1 cellular context compared by ENCODE assay signal in the genomic region with DNA sequence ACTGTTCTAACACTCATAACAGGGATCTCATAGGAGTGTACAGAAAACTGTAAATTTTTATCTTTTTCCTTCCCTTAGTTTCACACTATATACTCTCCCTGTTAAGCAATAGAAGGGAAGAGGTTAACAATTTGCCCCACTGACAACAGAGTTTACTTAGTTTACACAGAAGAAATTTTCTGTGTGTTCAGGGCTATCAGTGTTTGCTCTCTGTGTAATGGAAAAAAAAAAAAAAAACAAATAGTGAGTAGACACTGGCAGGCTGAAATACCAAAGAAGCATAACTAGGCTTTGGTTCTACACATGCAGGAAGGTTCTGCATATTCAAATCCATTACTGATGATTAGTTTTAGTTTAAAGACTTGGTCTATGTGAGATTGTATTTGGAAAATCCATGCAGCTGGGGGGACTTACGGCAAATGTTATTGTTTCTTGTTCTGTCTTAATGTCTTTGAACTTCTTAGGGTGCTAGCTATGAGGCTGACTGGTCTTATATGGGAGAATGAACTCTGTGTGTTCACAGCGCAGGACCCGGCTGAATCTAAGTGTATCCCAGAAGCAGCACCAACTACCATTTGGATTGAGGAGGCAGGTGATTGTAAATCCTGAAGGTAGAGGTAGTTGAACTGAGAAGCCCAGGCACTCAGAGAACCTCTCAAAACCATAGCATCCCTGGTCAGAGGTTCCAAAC.
A peak's percentile ranks its signal among the peaks of the same experiment; 100 is the strongest.
TF ChIP-seq lines count a peak whose summit lies in the region.

No MANE protein-coding gene starts in this region.

TF ChIP-seq in HepG2, 621 proteins besides CTCF, POLR2A, EP300 and RAD21 (continued from another document and continues in another):
- TF ChIP-seq ZFP1 (CRISPR knock-in tag; IDR thresholded peaks at IDR 0.05) (no peak), KDM5A (IDR thresholded peaks at IDR 0.05; ENCODE audit: borderline replicate concordance, low read length) (no peak), ATF1 (CRISPR knock-in tag; IDR thresholded peaks at IDR 0.05) (peak; percentile 67; the same call in 1 of the 2 replicates), ZNF879 (CRISPR knock-in tag; IDR thresholded peaks at IDR 0.05) (no peak), ZNF367 (CRISPR knock-in tag; IDR thresholded peaks at IDR 0.05; ENCODE audit: borderline replicate concordance) (no peak), ZNF143 (CRISPR knock-in tag; IDR thresholded peaks at IDR 0.05) (no peak), DNMT3B (CRISPR knock-in tag; conservative IDR thresholded peaks at IDR 0.05) (no peak), MATR3 (CRISPR knock-in tag; IDR thresholded peaks at IDR 0.05) (no peak), ZNF557 (CRISPR knock-in tag; IDR thresholded peaks at IDR 0.05) (no peak), BHLHE40 (IDR thresholded peaks at IDR 0.05; ENCODE audit: low read length) (no peak), MEIS2 (CRISPR knock-in tag; IDR thresholded peaks at IDR 0.05) (no peak), MED1 (CRISPR knock-in tag; IDR thresholded peaks at IDR 0.05) (peak; percentile 88), TBL1XR1 (IDR thresholded peaks at IDR 0.05; ENCODE audit: borderline replicate concordance, low read length, partially characterized antibody) (peak; percentile 90), ISL2 (CRISPR knock-in tag; IDR thresholded peaks at IDR 0.05) (peak; percentile 97), MTA1 (CRISPR knock-in tag; IDR thresholded peaks at IDR 0.05; ENCODE audit: borderline replicate concordance) (no peak), ZNF891 (CRISPR knock-in tag; IDR thresholded peaks at IDR 0.05) (no peak), PRMT3 (CRISPR knock-in tag; IDR thresholded peaks at IDR 0.05; ENCODE audit: borderline replicate concordance, low read depth) (no peak), NCOA2 (CRISPR knock-in tag; IDR thresholded peaks at IDR 0.05) (peak; percentile 92), SOX5 (CRISPR knock-in tag; IDR thresholded peaks at IDR 0.05; ENCODE audit: borderline replicate concordance) (peak; percentile 80; the same call in 1 of the 2 replicates), FOXC1 (CRISPR knock-in tag; IDR thresholded peaks at IDR 0.05; ENCODE audit: borderline replicate concordance) (no peak), MED13 (CRISPR knock-in tag; IDR thresholded peaks at IDR 0.05) (peak; percentile 80; the same call in 1 of the 2 replicates), KAT7 (CRISPR knock-in tag; IDR thresholded peaks at IDR 0.05; ENCODE audit: borderline replicate concordance) (no peak), RNF2 (conservative IDR thresholded peaks at IDR 0.05; ENCODE audit: low read depth) (no peak), CC2D1A (CRISPR knock-in tag; IDR thresholded peaks at IDR 0.05) (no peak), MTA3 (CRISPR knock-in tag; IDR thresholded peaks at IDR 0.05) (no peak), ZNF274 (CRISPR knock-in tag; IDR thresholded peaks at IDR 0.05) (no peak), ZNF737 (CRISPR knock-in tag; IDR thresholded peaks at IDR 0.05; ENCODE audit: borderline replicate concordance) (no peak), FOXK1 (CRISPR knock-in tag; IDR thresholded peaks at IDR 0.05; ENCODE audit: borderline replicate concordance, low read depth) (peak; percentile 80; the same call in 1 of the 2 replicates), SIX1 (CRISPR knock-in tag; IDR thresholded peaks at IDR 0.05; ENCODE audit: borderline replicate concordance) (peak; percentile 65; the same call in 1 of the 2 replicates), ZNF136 (CRISPR knock-in tag; IDR thresholded peaks at IDR 0.05; ENCODE audit: low read depth) (no peak), HES4 (CRISPR knock-in tag; IDR thresholded peaks at IDR 0.05; ENCODE audit: borderline replicate concordance) (no peak), SNAPC2 (CRISPR knock-in tag; IDR thresholded peaks at IDR 0.05) (0 out of 2 replicates have a peak, but pooled peaks have one; percentile 57), ZNF292 (CRISPR knock-in tag; IDR thresholded peaks at IDR 0.05; ENCODE audit: borderline replicate concordance, low read depth) (0 out of 2 replicates have a peak, but pooled peaks have one; percentile 80), GATA4 (IDR thresholded peaks at IDR 0.05; ENCODE audit: borderline replicate concordance, low read depth) (peak; percentile 86; the same call in 1 of the 2 replicates), TSC22D2 (CRISPR knock-in tag; IDR thresholded peaks at IDR 0.05; ENCODE audit: borderline replicate concordance) (no peak), HMG20B (CRISPR knock-in tag; conservative IDR thresholded peaks at IDR 0.05) (no peak), SMAD1 (CRISPR knock-in tag; IDR thresholded peaks at IDR 0.05; ENCODE audit: borderline replicate concordance, low read depth) (no peak), SRF (IDR thresholded peaks at IDR 0.05; ENCODE audit: low read depth, low read length) (no peak), ZNF460 (CRISPR knock-in tag; IDR thresholded peaks at IDR 0.05; ENCODE audit: borderline replicate concordance) (no peak), ZNF543 (CRISPR knock-in tag; IDR thresholded peaks at IDR 0.05) (no peak), TBX2 (CRISPR knock-in tag; IDR thresholded peaks at IDR 0.05; ENCODE audit: borderline replicate concordance) (peak; percentile 67; the same call in 1 of the 2 replicates), ZNF326 (CRISPR knock-in tag; IDR thresholded peaks at IDR 0.05; ENCODE audit: borderline replicate concordance) (no peak), ZNF598 (CRISPR knock-in tag; IDR thresholded peaks at IDR 0.05; ENCODE audit: borderline replicate concordance) (no peak), ZNF251 (CRISPR knock-in tag; IDR thresholded peaks at IDR 0.05) (no peak), ZNF746 (CRISPR knock-in tag; IDR thresholded peaks at IDR 0.05) (no peak), RARG (CRISPR knock-in tag; IDR thresholded peaks at IDR 0.05; ENCODE audit: low read depth) (no peak), BCL6 (CRISPR knock-in tag; IDR thresholded peaks at IDR 0.05) (peak; percentile 73), ZFP37 (CRISPR knock-in tag; IDR thresholded peaks at IDR 0.05; ENCODE audit: borderline replicate concordance) (no peak), NFRKB (IDR thresholded peaks at IDR 0.05) (no peak), RBFOX2 (IDR thresholded peaks at IDR 0.05; ENCODE audit: low read depth, low read length) (no peak), KMT2B (CRISPR knock-in tag; IDR thresholded peaks at IDR 0.05) (no peak), TCF7 (IDR thresholded peaks at IDR 0.05; ENCODE audit: low read depth) (peak; percentile 69)
- TF ChIP-seq, protein P1, sequence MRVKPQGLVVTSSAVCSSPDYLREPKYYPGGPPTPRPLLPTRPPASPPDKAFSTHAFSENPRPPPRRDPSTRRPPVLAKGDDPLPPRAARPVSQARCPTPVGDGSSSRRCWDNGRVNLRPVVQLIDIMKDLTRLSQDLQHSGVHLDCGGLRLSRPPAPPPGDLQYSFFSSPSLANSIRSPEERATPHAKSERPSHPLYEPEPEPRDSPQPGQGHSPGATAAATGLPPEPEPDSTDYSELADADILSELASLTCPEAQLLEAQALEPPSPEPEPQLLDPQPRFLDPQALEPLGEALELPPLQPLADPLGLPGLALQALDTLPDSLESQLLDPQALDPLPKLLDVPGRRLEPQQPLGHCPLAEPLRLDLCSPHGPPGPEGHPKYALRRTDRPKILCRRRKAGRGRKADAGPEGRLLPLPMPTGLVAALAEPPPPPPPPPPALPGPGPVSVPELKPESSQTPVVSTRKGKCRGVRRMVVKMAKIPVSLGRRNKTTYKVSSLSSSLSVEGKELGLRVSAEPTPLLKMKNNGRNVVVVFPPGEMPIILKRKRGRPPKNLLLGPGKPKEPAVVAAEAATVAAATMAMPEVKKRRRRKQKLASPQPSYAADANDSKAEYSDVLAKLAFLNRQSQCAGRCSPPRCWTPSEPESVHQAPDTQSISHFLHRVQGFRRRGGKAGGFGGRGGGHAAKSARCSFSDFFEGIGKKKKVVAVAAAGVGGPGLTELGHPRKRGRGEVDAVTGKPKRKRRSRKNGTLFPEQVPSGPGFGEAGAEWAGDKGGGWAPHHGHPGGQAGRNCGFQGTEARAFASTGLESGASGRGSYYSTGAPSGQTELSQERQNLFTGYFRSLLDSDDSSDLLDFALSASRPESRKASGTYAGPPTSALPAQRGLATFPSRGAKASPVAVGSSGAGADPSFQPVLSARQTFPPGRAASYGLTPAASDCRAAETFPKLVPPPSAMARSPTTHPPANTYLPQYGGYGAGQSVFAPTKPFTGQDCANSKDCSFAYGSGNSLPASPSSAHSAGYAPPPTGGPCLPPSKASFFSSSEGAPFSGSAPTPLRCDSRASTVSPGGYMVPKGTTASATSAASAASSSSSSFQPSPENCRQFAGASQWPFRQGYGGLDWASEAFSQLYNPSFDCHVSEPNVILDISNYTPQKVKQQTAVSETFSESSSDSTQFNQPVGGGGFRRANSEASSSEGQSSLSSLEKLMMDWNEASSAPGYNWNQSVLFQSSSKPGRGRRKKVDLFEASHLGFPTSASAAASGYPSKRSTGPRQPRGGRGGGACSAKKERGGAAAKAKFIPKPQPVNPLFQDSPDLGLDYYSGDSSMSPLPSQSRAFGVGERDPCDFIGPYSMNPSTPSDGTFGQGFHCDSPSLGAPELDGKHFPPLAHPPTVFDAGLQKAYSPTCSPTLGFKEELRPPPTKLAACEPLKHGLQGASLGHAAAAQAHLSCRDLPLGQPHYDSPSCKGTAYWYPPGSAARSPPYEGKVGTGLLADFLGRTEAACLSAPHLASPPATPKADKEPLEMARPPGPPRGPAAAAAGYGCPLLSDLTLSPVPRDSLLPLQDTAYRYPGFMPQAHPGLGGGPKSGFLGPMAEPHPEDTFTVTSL (CRISPR knock-in tag; IDR thresholded peaks at IDR 0.05; ENCODE audit: borderline replicate concordance), result peak; percentile 97; the same call in 1 of the 2 replicates
- TF ChIP-seq, protein P2, sequence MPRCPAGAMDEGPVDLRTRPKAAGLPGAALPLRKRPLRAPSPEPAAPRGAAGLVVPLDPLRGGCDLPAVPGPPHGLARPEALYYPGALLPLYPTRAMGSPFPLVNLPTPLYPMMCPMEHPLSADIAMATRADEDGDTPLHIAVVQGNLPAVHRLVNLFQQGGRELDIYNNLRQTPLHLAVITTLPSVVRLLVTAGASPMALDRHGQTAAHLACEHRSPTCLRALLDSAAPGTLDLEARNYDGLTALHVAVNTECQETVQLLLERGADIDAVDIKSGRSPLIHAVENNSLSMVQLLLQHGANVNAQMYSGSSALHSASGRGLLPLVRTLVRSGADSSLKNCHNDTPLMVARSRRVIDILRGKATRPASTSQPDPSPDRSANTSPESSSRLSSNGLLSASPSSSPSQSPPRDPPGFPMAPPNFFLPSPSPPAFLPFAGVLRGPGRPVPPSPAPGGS (CRISPR knock-in tag; IDR thresholded peaks at IDR 0.05), result no peak
- TF ChIP-seq, protein P3, sequence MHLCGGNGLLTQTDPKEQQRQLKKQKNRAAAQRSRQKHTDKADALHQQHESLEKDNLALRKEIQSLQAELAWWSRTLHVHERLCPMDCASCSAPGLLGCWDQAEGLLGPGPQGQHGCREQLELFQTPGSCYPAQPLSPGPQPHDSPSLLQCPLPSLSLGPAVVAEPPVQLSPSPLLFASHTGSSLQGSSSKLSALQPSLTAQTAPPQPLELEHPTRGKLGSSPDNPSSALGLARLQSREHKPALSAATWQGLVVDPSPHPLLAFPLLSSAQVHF (CRISPR knock-in tag; IDR thresholded peaks at IDR 0.05), result no peak
- TF ChIP-seq, protein P4, sequence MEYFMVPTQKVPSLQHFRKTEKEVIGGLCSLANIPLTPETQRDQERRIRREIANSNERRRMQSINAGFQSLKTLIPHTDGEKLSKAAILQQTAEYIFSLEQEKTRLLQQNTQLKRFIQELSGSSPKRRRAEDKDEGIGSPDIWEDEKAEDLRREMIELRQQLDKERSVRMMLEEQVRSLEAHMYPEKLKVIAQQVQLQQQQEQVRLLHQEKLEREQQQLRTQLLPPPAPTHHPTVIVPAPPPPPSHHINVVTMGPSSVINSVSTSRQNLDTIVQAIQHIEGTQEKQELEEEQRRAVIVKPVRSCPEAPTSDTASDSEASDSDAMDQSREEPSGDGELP (IDR thresholded peaks at IDR 0.05; ENCODE audit: borderline replicate concordance, low read depth), result 0 out of 2 replicates have a peak, but pooled peaks have one; percentile 29
- TF ChIP-seq, protein P5, sequence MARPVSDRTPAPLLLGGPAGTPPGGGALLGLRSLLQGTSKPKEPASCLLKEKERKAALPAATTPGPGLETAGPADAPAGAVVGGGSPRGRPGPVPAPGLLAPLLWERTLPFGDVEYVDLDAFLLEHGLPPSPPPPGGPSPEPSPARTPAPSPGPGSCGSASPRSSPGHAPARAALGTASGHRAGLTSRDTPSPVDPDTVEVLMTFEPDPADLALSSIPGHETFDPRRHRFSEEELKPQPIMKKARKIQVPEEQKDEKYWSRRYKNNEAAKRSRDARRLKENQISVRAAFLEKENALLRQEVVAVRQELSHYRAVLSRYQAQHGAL (CRISPR knock-in tag; IDR thresholded peaks at IDR 0.05; ENCODE audit: not compliant biosample characterization), result no peak
- TF ChIP-seq, protein P6, sequence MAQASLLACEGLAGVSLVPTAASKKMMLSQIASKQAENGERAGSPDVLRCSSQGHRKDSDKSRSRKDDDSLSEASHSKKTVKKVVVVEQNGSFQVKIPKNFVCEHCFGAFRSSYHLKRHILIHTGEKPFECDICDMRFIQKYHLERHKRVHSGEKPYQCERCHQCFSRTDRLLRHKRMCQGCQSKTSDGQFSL (CRISPR knock-in tag; IDR thresholded peaks at IDR 0.05), result no peak
- TF ChIP-seq, protein P7, sequence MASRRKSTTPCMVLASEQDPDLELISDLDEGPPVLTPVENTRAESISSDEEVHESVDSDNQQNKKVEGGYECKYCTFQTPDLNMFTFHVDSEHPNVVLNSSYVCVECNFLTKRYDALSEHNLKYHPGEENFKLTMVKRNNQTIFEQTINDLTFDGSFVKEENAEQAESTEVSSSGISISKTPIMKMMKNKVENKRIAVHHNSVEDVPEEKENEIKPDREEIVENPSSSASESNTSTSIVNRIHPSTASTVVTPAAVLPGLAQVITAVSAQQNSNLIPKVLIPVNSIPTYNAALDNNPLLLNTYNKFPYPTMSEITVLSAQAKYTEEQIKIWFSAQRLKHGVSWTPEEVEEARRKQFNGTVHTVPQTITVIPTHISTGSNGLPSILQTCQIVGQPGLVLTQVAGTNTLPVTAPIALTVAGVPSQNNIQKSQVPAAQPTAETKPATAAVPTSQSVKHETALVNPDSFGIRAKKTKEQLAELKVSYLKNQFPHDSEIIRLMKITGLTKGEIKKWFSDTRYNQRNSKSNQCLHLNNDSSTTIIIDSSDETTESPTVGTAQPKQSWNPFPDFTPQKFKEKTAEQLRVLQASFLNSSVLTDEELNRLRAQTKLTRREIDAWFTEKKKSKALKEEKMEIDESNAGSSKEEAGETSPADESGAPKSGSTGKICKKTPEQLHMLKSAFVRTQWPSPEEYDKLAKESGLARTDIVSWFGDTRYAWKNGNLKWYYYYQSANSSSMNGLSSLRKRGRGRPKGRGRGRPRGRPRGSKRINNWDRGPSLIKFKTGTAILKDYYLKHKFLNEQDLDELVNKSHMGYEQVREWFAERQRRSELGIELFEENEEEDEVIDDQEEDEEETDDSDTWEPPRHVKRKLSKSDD (CRISPR knock-in tag; IDR thresholded peaks at IDR 0.05; ENCODE audit: low read depth), result no peak
